ENCODE assay signal across 19 cellular contexts in the genomic region with DNA sequence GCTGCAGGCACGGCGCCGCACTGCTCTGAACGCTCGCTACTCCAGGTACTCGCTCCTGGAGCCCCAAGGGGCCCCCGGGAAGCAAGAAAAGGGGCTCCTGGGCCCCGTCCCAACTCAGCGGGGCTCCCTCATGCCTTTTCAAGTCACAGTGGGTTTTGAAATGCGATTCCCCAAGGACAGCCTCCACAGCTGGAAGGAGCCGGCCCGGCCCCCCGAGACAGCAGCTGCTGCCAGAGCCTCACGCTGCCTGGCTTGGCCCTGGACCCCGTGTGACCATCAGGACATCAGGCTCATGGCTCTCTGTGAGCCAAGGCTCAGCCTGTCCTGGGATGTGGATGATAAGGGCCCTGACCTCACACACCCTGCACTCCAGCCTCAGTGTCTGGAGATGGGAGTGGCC.
"Had no signal": no experiment of that assay in that cellular context is flagged by ENCODE, and none has a peak within 500 bp of the region (broad histone marks: within the 10 kb centered on the region; RNA-seq: fewer than 3 reads in every experiment).

No MANE protein-coding gene starts in this region.

- DNase-seq: activated B cell treated with CpG ODN at 0.5 μM for 24 hours; activated CD4-positive, alpha-beta memory T cell treated with anti-CD3 and anti-CD28 coated beads, Interleukin-2, amount 10 ng/mL, durations not matched to agents 7 days and 5 days; activated CD4-positive, alpha-beta T cell treated with anti-CD3 and anti-CD28 coated beads for 4 hours; activated effector memory CD4-positive, alpha-beta T cell treated with Interleukin-2 at 50 U/mL for 16 hours; activated naive CD4-positive, alpha-beta T cell treated with anti-CD3 and anti-CD28 coated beads for 36 hours; activated naive CD8-positive, alpha-beta T cell treated with anti-CD3 and anti-CD28 coated beads, Interleukin-2, amount 10 ng/mL, durations not matched to agents 7 days and 5 days; activated T-cell treated with anti-CD3 and anti-CD28 coated beads, Interleukin-2, amount 50 U/mL, for 72 hours; amygdala; mammary epithelial cell; midbrain; natural killer cell; stimulated activated CD4-positive, alpha-beta T cell treated with anti-CD3 and anti-CD28 coated beads, Interleukin-12 subunit alpha, Interleukin-12 subunit beta, amount 100 ng/mL, for 4 hours; stimulated activated CD4-positive, alpha-beta T cell treated with anti-CD3 and anti-CD28 coated beads, Interleukin-4, amount 100 ng/mL, for 4 hours; stimulated activated naive CD8-positive, alpha-beta T cell treated with anti-CD3 and anti-CD28 coated beads, Interleukin-15, Interleukin-2, amounts not matched to agents 100 U/mL and 50 U/mL, for 24 hours; T-helper 9 cell; thyroid gland; upper lobe of right lung had no signal

- H3K27me3 ChIP-seq: left lung, thyroid gland, upper lobe of right lung had no signal

- ATAC-seq: activated T-cell treated with anti-CD3 and anti-CD28 coated beads, Interleukin-2, amount 50 U/mL, for 72 hours; left lung; natural killer cell; stimulated activated naive CD8-positive, alpha-beta T cell treated with anti-CD3 and anti-CD28 coated beads, Interleukin-15, Interleukin-2, amounts not matched to agents 100 U/mL and 50 U/mL, for 24 hours; upper lobe of right lung had no signal

- H3K9me3 ChIP-seq: thyroid gland, upper lobe of right lung had no signal

- H3K4me3 ChIP-seq: left lung, thyroid gland, upper lobe of right lung had no signal

- H3K4me1 ChIP-seq: left lung, thyroid gland, upper lobe of right lung had no signal

- H3K27ac ChIP-seq: epithelial cell of prostate, left lung, thyroid gland, upper lobe of right lung had no signal
